Comparison of ENCODE assay signal across 27 cellular contexts in genomic region chr15:79017953-79018352, GRCh38.
DNase-seq lines count a peak whose midpoint lies in the region; ATAC-seq, FAIRE-seq and TF ChIP-seq lines count a peak whose summit lies in the region.
"Had no signal": no experiment of that assay in that cellular context is flagged by ENCODE, and none has a peak within 500 bp of the region (broad histone marks: within the 10 kb centered on the region; RNA-seq: fewer than 3 reads in every experiment).

No MANE protein-coding gene starts in this region.

- ATAC-seq in lower lobe of right lung (peak; percentile 42 to 50), GM21619 (IDR thresholded peaks at IDR 0.05; ENCODE audit: unreplicated experiment) (no peak)
- peak; percentile 2 to 65 for ATAC-seq in stimulated activated naive B cell treated with anti-CD40 and anti-IgM and Interleukin-4, amounts not matched to agents 10 μg/mL and 1 μg/mL and 100 μg/mL, for 72 hours (replicated peaks)
- no peak for ATAC-seq in CD8-positive, alpha-beta T cell

- peak overlapping the region; percentile 51 for H3K27ac Mint-ChIP-seq in stimulated activated naive B cell treated with anti-CD40 and anti-IgM and Interleukin-4, amounts not matched to agents 10 μg/mL and 1 μg/mL and 100 μg/mL, for 72 hours
- no peak overlapping the region for H3K27ac Mint-ChIP-seq in CD8-positive, alpha-beta T cell
- H3K27ac Mint-ChIP-seq: CD4-positive, CD25-positive, alpha-beta regulatory T cell had no signal

- H3K27me3 Mint-ChIP-seq in stimulated activated naive B cell treated with anti-CD40 and anti-IgM and Interleukin-4, amounts not matched to agents 10 μg/mL and 1 μg/mL and 100 μg/mL, for 72 hours, result peaks cover 5% of the 10 kb centered on the region in 2 donors
- H3K27me3 Mint-ChIP-seq in CD8-positive, alpha-beta T cell (ENCODE audit: low read depth), result peaks cover 2% of the 10 kb centered on the region

- H3K9me3 ChIP-seq in OCI-LY3 (ENCODE audit: insufficient read depth, low read length) (no peaks in the 10 kb centered on the region), lower lobe of right lung (no peaks in the 10 kb centered on the region)
- no peaks in the 10 kb centered on the region for H3K9me3 ChIP-seq in CD8-positive, alpha-beta T cell (ENCODE audit: low read length)
- H3K9me3 ChIP-seq: BLaER1, SJSA1 had no signal

- H4K20me1 ChIP-seq in OCI-LY3 (ENCODE audit: insufficient read depth, low read length), result no peaks in the 10 kb centered on the region
- H4K20me1 ChIP-seq: BLaER1 had no signal

- CTCF ChIA-PET in CD8-positive, alpha-beta T cell (lab: Charles Lee), result no interaction called here

- intact Hi-C loops in lower lobe of right lung (cut with DNase I), result no loop called here
- intact Hi-C loops in CD8-positive, alpha-beta T cell (cut with DNase I, micrococcal nuclease), result no loop called here

- H2AFZ ChIP-seq in OCI-LY3 (ENCODE audit: low read depth, low read length), result peak overlapping the region; percentile 80

- no peak for TF ChIP-seq CTCF in OCI-LY3 (IDR thresholded peaks at IDR 0.05; ENCODE audit: low read depth, low read length)
- no peak for TF ChIP-seq CTCF in lower lobe of right lung (IDR thresholded peaks at IDR 0.05)
- no peak for TF ChIP-seq CTCF in CD8-positive, alpha-beta T cell (IDR thresholded peaks at IDR 0.05)

- H3K79me2 ChIP-seq in OCI-LY3 (ENCODE audit: low read length), result peaks cover 27% of the 10 kb centered on the region

- H3K4me3 ChIP-seq in OCI-LY3 (ENCODE audit: low read length) (peak overlapping the region; percentile 77), lower lobe of right lung (no peak overlapping the region)
- no peak overlapping the region for H3K4me3 ChIP-seq in CD8-positive, alpha-beta T cell (ENCODE audit: low read depth, low read length)
- H3K4me3 ChIP-seq: BLaER1, SJSA1 had no signal

- H3K4me2 ChIP-seq in OCI-LY3 (ENCODE audit: low read length), result peak overlapping the region; percentile 90

- peaks cover 15% of the 10 kb centered on the region for H3K36me3 ChIP-seq in OCI-LY3 (replicated peaks; ENCODE audit: low read depth, low read length)
- no peaks in the 10 kb centered on the region for H3K36me3 ChIP-seq in lower lobe of right lung
- H3K36me3 ChIP-seq in CD8-positive, alpha-beta T cell (ENCODE audit: insufficient read depth, low read length), result no peaks in the 10 kb centered on the region
- H3K36me3 ChIP-seq: BLaER1, SJSA1 had no signal

- DNase-seq in GM12891 (ENCODE audit: insufficient read length, low spot score) (no peak), lower lobe of right lung (peak; percentile 40), NCI-H748 treated with DMSO at 0.1 percent for 48 hours (lab: John Stamatoyannopoulos, UW) (no peak)
- no peak for DNase-seq in stimulated activated naive B cell treated with anti-CD40 and anti-IgM and Interleukin-4, amounts not matched to agents 10 μg/mL and 1 μg/mL and 100 μg/mL, for 72 hours
- no peak for DNase-seq in CD8-positive, alpha-beta T cell
- DNase-seq in stimulated activated CD8-positive, alpha-beta memory T cell treated with anti-CD3 and anti-CD28 coated beads, Interleukin-4, amount 100 ng/mL, for 48 hours, result no peak
- DNase-seq: 8988T; ACHN; CD4-positive, CD25-positive, alpha-beta regulatory T cell; H7; Karpas-422; MV-4-11; NCI-H1105; NCI-H1436 treated with DMSO at 0.1 percent for 48 hours; NCI-H187 treated with DMSO at 0.1 percent for 48 hours; NCI-H2171 treated with DMSO at 0.1 percent for 48 hours; NCI-H345; NCI-H510A treated with DMSO at 0.1 percent for 48 hours; NCI-H774; Right ventricle myocardium superior; RPMI8226 had no signal

- H3K27me3 ChIP-seq in OCI-LY3 (ENCODE audit: low read depth, low read length) (no peaks in the 10 kb centered on the region), lower lobe of right lung (ENCODE audit: low read depth) (no peaks in the 10 kb centered on the region)
- no peaks in the 10 kb centered on the region for H3K27me3 ChIP-seq in CD8-positive, alpha-beta T cell (ENCODE audit: insufficient read depth, low read length)
- H3K27me3 ChIP-seq: BLaER1 had no signal

- no peak for TF ChIP-seq POLR2A in GM12891 (IDR thresholded peaks at IDR 0.05; ENCODE audit: low read depth, low read length)

- peaks cover 11 to 28% of the 10 kb centered on the region in 2 donors for H3K4me1 Mint-ChIP-seq in stimulated activated naive B cell treated with anti-CD40 and anti-IgM and Interleukin-4, amounts not matched to agents 10 μg/mL and 1 μg/mL and 100 μg/mL, for 72 hours
- H3K4me1 Mint-ChIP-seq in CD8-positive, alpha-beta T cell (ENCODE audit: low read depth), result no peaks in the 10 kb centered on the region
- H3K4me1 Mint-ChIP-seq: CD4-positive, CD25-positive, alpha-beta regulatory T cell had no signal

- H3K4me3 Mint-ChIP-seq in stimulated activated naive B cell treated with anti-CD40 and anti-IgM and Interleukin-4, amounts not matched to agents 10 μg/mL and 1 μg/mL and 100 μg/mL, for 72 hours, result no peak overlapping the region
- no peak overlapping the region for H3K4me3 Mint-ChIP-seq in CD8-positive, alpha-beta T cell
- H3K4me3 Mint-ChIP-seq: CD4-positive, CD25-positive, alpha-beta regulatory T cell had no signal

- no peaks in the 10 kb centered on the region for H3K36me3 Mint-ChIP-seq in stimulated activated naive B cell treated with anti-CD40 and anti-IgM and Interleukin-4, amounts not matched to agents 10 μg/mL and 1 μg/mL and 100 μg/mL, for 72 hours
- H3K36me3 Mint-ChIP-seq in CD8-positive, alpha-beta T cell, result no peaks in the 10 kb centered on the region
- H3K36me3 Mint-ChIP-seq: CD4-positive, CD25-positive, alpha-beta regulatory T cell had no signal

- H3K9me3 Mint-ChIP-seq in stimulated activated naive B cell treated with anti-CD40 and anti-IgM and Interleukin-4, amounts not matched to agents 10 μg/mL and 1 μg/mL and 100 μg/mL, for 72 hours, result no peaks in the 10 kb centered on the region
- H3K9me3 Mint-ChIP-seq in CD8-positive, alpha-beta T cell, result no peaks in the 10 kb centered on the region
- H3K9me3 Mint-ChIP-seq: CD4-positive, CD25-positive, alpha-beta regulatory T cell had no signal

- FAIRE-seq in GM12891 (lab: Jason Lieb, UNC), result peak; percentile 68
- FAIRE-seq: G401.6, GM19239 had no signal

- peak overlapping the region; percentile 67 for H3K27ac ChIP-seq in OCI-LY3 (ENCODE audit: low read length)
- H3K27ac ChIP-seq in lower lobe of right lung, result no peak overlapping the region
- H3K27ac ChIP-seq in CD8-positive, alpha-beta T cell (ENCODE audit: low read depth, low read length), result no peak overlapping the region
- H3K27ac ChIP-seq: BLaER1, SJSA1 had no signal

- POLR2A ChIA-PET in CD8-positive, alpha-beta T cell (lab: Charles Lee), result no interaction called here

- peak overlapping the region; percentile 65 for H3K9ac ChIP-seq in OCI-LY3 (ENCODE audit: low read length)
- H3K9ac ChIP-seq: BLaER1 had no signal

- H3K4me1 ChIP-seq in OCI-LY3 (ENCODE audit: low read length) (peaks cover 38% of the 10 kb centered on the region), lower lobe of right lung (no peaks in the 10 kb centered on the region)
- no peaks in the 10 kb centered on the region for H3K4me1 ChIP-seq in CD8-positive, alpha-beta T cell (ENCODE audit: insufficient read depth, low read length)
- H3K4me1 ChIP-seq: SJSA1 had no signal

TF ChIP-seq in GM12891, 5 proteins besides CTCF, POLR2A, EP300 and RAD21:
- TF ChIP-seq POU2F2 (IDR thresholded peaks at IDR 0.05; ENCODE audit: low read depth, low read length) (no peak), SPI1 (IDR thresholded peaks at IDR 0.05; ENCODE audit: low read depth, low read length) (0 out of 2 replicates have a peak, but pooled peaks have one; percentile 16), POLR2AphosphoS5 (IDR thresholded peaks at IDR 0.05; ENCODE audit: low read depth, low read length) (no peak)

Comparison
In these comparisons a context has a peak if more than half of its experiments do, and no peak if none do; other contexts are left out.
1. ATAC-seq: peak in lower lobe of right lung (2 of 2) and stimulated activated naive B cell treated with anti-CD40 and anti-IgM and Interleukin-4, amounts not matched to agents 10 μg/mL and 1 μg/mL and 100 μg/mL, for 72 hours (2 of 2); none in CD8-positive, alpha-beta T cell (single experiment) and GM21619 (single experiment).